10 cellular contexts compared by ENCODE assay signal in genomic region chr4:153116101-153116680, GRCh38.
DNase-seq lines count a peak whose midpoint lies in the region; ATAC-seq and TF ChIP-seq lines count a peak whose summit lies in the region.
"Had no signal": no experiment of that assay in that cellular context is flagged by ENCODE, and none has a peak within 500 bp of the region (broad histone marks: within the 10 kb centered on the region; RNA-seq: fewer than 3 reads in every experiment).

No MANE protein-coding gene starts in this region.

- H3K27ac ChIP-seq in SU-DHL-6 (ENCODE audit: low read depth, low read length) (peak overlapping the region; percentile 71), foreskin keratinocyte (peak overlapping the region; percentile 85), thoracic aorta (peak overlapping the region; percentile 90 to 94)

- no peaks in the 10 kb centered on the region for H4K20me1 ChIP-seq in SU-DHL-6 (ENCODE audit: low read depth, low read length)

- no peaks in the 10 kb centered on the region for H3K9me2 ChIP-seq in SU-DHL-6 (replicated peaks; ENCODE audit: insufficient read depth, low read length)

- H3K27me3 ChIP-seq in SU-DHL-6 (ENCODE audit: low read length) = no peaks in the 10 kb centered on the region
- H3K27me3 ChIP-seq in foreskin keratinocyte = peaks cover 20% of the 10 kb centered on the region
- no peaks in the 10 kb centered on the region for H3K27me3 ChIP-seq in thoracic aorta (replicated peaks; ENCODE audit: insufficient read depth)

- H3K9me3 ChIP-seq in SU-DHL-6 (ENCODE audit: insufficient read depth, low read length) (no peaks in the 10 kb centered on the region), thoracic aorta (no peaks in the 10 kb centered on the region)

- peak overlapping the region; percentile 27 for H3K4me3 ChIP-seq in SU-DHL-6 (ENCODE audit: insufficient read depth, low read length, poor library complexity, severe bottlenecking)
- peak overlapping the region; percentile 57 for H3K4me3 ChIP-seq in thoracic aorta

- ATAC-seq in foreskin keratinocyte (no peak), thoracic aorta (ENCODE audit: insufficient number of reproducible peaks, low FRiP score, low read depth) (no peak), GM21825 (IDR thresholded peaks at IDR 0.05; ENCODE audit: unreplicated experiment) (no peak)

- peak overlapping the region; percentile 28; the same call in 1 of the 2 replicates for H3K9ac ChIP-seq in SU-DHL-6 (ENCODE audit: low read length)

- peaks cover 4% of the 10 kb centered on the region for H3K4me1 ChIP-seq in foreskin keratinocyte
- H3K4me1 ChIP-seq in thoracic aorta (ENCODE audit: control insufficient read depth in 1 of 2, low read depth in 2 of 2) = peaks cover 14 to 21% of the 10 kb centered on the region in 2 donors

- no peaks in the 10 kb centered on the region for H3K79me2 ChIP-seq in SU-DHL-6 (ENCODE audit: insufficient read depth, low read length)

- TF ChIP-seq CTCF in SU-DHL-6 (IDR thresholded peaks at IDR 0.05; ENCODE audit: insufficient read depth, low read length, poor library complexity, severe bottlenecking) (no peak), foreskin keratinocyte (conservative IDR thresholded peaks at IDR 0.05) (no peak), thoracic aorta (IDR thresholded peaks at IDR 0.05) (no peak)

- DNase-seq in activated CD8-positive, alpha-beta memory T cell treated with anti-CD3 and anti-CD28 coated beads, Interleukin-2, amount 50 U/mL, for 48 hours = peak; percentile 46
- DNase-seq in activated CD8-positive, alpha-beta memory T cell treated with anti-CD3 and anti-CD28 coated beads, Interleukin-2, amount 50 U/mL, for 4 hours = no peak
- DNase-seq in foreskin keratinocyte (no peak), thoracic aorta (ENCODE audit: low spot score) (no peak), NCI-H524 (lab: John Stamatoyannopoulos, UW) (no peak), ureter (ENCODE audit: low spot score) (no peak)
- DNase-seq: erythroblast, NCI-H446 had no signal

- H3K4me2 ChIP-seq in SU-DHL-6 (ENCODE audit: low read depth, low read length, poor library complexity, severe bottlenecking) = peak overlapping the region; percentile 60

- no peaks in the 10 kb centered on the region for H3K36me3 ChIP-seq in SU-DHL-6 (ENCODE audit: low read length)
- no peaks in the 10 kb centered on the region for H3K36me3 ChIP-seq in thoracic aorta

- peak overlapping the region; percentile 17 for H2AFZ ChIP-seq in SU-DHL-6 (ENCODE audit: low read depth, low read length, severe bottlenecking)

- 0 out of 2 replicates have a peak, but pooled peaks cover 2% of the 10 kb centered on the region for H3F3A ChIP-seq in SU-DHL-6 (ENCODE audit: insufficient read depth)
